Comparison of ENCODE assay signal across 22 cellular contexts in genomic region chr14:74622257-74622656, GRCh38. TPM values are rescaled to one million over a fixed set of nuclear protein-coding genes. Genes with fewer than 3 reads are reported as not detected.
DNase-seq lines count a peak whose midpoint lies in the region; ATAC-seq, FAIRE-seq and TF ChIP-seq lines count a peak whose summit lies in the region.
"Had no signal": no experiment of that assay in that cellular context is flagged by ENCODE, and none has a peak within 500 bp of the region (broad histone marks: within the 10 kb centered on the region; RNA-seq: fewer than 3 reads in every experiment).

No MANE protein-coding gene starts in this region.

- H3K4me1 ChIP-seq in cardiac muscle cell (ENCODE audit: low read depth) (peaks cover 8% of the 10 kb centered on the region), left ventricle myocardium inferior (peaks cover 45% of the 10 kb centered on the region), K562 (replicated peaks in 1 of 2; ENCODE audit: control insufficient read depth in 2 of 2, insufficient read depth in 2 of 2, low read length in 2 of 2) (peaks cover 21 to 24% of the 10 kb centered on the region in 2 experiments; a peak in 4 of 5 replicates), mesendoderm (ENCODE audit: control insufficient read depth, low read depth, low read length) (peaks cover 23% of the 10 kb centered on the region)

- no peak for TF ChIP-seq CTCF in cardiac muscle cell (IDR thresholded peaks at IDR 0.05; ENCODE audit: low read depth, low read length)
- no peak for TF ChIP-seq CTCF in left ventricle myocardium inferior (IDR thresholded peaks at IDR 0.05; ENCODE audit: borderline replicate concordance)
- no peak for TF ChIP-seq CTCF in K562 (IDR thresholded peaks at IDR 0.05 in 2 of 3, conservative IDR thresholded peaks at IDR 0.05 in 1 of 3; ENCODE audit: insufficient read depth in 2 of 3, low read depth in 1 of 3, low read length in 3 of 3)

- no peaks in the 10 kb centered on the region for H4K20me1 ChIP-seq in K562 (replicated peaks; ENCODE audit: control insufficient read depth, insufficient read depth, low read length)

- no peak overlapping the region for H3K9ac ChIP-seq in K562 (ENCODE audit: insufficient read depth in 1 of 2, low read depth in 2 of 2, low read length in 2 of 2)
- no peak overlapping the region for H3K9ac ChIP-seq in mesendoderm (ENCODE audit: low read length)

- no peak overlapping the region for H4K5ac ChIP-seq in mesendoderm (ENCODE audit: low read length)

- no peak overlapping the region for H3K27ac Mint-ChIP-seq in activated CD4-positive, alpha-beta T cell treated with anti-CD3 and anti-CD28 coated beads for 36 hours

- no peak overlapping the region for H2BK15ac ChIP-seq in mesendoderm (replicated peaks; ENCODE audit: low read depth)

- no peak overlapping the region for H3K18ac ChIP-seq in mesendoderm (ENCODE audit: low read length)

- H2AK5ac ChIP-seq in mesendoderm (ENCODE audit: low read length): peak overlapping the region; percentile 73

- no peak for TF ChIP-seq POLR2A in K562 (conservative IDR thresholded peaks at IDR 0.05)

- no peaks in the 10 kb centered on the region for H3K9me1 ChIP-seq in K562 (ENCODE audit: control insufficient read depth, insufficient read depth, low read length)

- peak overlapping the region; percentile 47 for H3K56ac ChIP-seq in mesendoderm (ENCODE audit: low read length)

- peaks cover 35% of the 10 kb centered on the region for H3K4me1 Mint-ChIP-seq in activated CD4-positive, alpha-beta T cell treated with anti-CD3 and anti-CD28 coated beads for 36 hours

- BruUV-seq in K562 (replicated peaks; lab: Mats Ljungman, UMichigan): no TSS peak

- H3K36me3 ChIP-seq in cardiac muscle cell: no peaks in the 10 kb centered on the region
- H3K36me3 ChIP-seq in left ventricle myocardium inferior: no peaks in the 10 kb centered on the region
- H3K36me3 ChIP-seq in K562 (ENCODE audit: control insufficient read depth, insufficient read depth, low read length): no peaks in the 10 kb centered on the region
- H3K36me3 ChIP-seq in mesendoderm (ENCODE audit: control insufficient read depth, insufficient read depth, low read length): no peaks in the 10 kb centered on the region
- H3K36me3 ChIP-seq: SJCRH30 had no signal

- H3K9me3 Mint-ChIP-seq in activated CD4-positive, alpha-beta T cell treated with anti-CD3 and anti-CD28 coated beads for 36 hours (ENCODE audit: low read depth): no peaks in the 10 kb centered on the region
- H3K9me3 Mint-ChIP-seq: CD8-positive, alpha-beta memory T cell had no signal

- no peak overlapping the region for H3K4me3 Mint-ChIP-seq in activated CD4-positive, alpha-beta T cell treated with anti-CD3 and anti-CD28 coated beads for 36 hours

- H3K9me3 ChIP-seq in cardiac muscle cell (ENCODE audit: low read depth) (no peaks in the 10 kb centered on the region), left ventricle myocardium inferior (replicated peaks) (no peaks in the 10 kb centered on the region), K562 (replicated peaks; ENCODE audit: control insufficient read depth, insufficient read depth, low read depth, low read length) (no peaks in the 10 kb centered on the region)
- H3K9me3 ChIP-seq: SJCRH30 had no signal

- H3K36me3 Mint-ChIP-seq in activated CD4-positive, alpha-beta T cell treated with anti-CD3 and anti-CD28 coated beads for 36 hours (ENCODE audit: low read depth): no peaks in the 10 kb centered on the region
- H3K36me3 Mint-ChIP-seq: CD8-positive, alpha-beta memory T cell had no signal

- H3K27ac ChIP-seq in cardiac muscle cell (peak overlapping the region; percentile 62), left ventricle myocardium inferior (replicated peaks) (no peak overlapping the region), K562 (ENCODE audit: extremely low read depth, low read depth, low read length) (no peak overlapping the region), mesendoderm (ENCODE audit: low read depth, low read length) (no peak overlapping the region)
- H3K27ac ChIP-seq: C4-2B, SJCRH30 had no signal

- no peak for TF ChIP-seq RAD21 in K562 (CRISPR knock-in tag; conservative IDR thresholded peaks at IDR 0.05 in 1 of 2, IDR thresholded peaks at IDR 0.05 in 1 of 2)

- DNase-seq in cardiac muscle cell (ENCODE audit: low read depth in 1 of 2, low spot score in 1 of 2): no peak
- DNase-seq in left ventricle myocardium inferior: no peak
- no peak for DNase-seq in K562 (ENCODE audit: extremely low read depth in 1 of 4, low spot score in 3 of 4)
- DNase-seq in mesendoderm: no peak
- DNase-seq in NCI-H510A (lab: John Stamatoyannopoulos, UW): no peak
- no peak for DNase-seq in activated CD4-positive, alpha-beta T cell treated with anti-CD3 and anti-CD28 coated beads for 36 hours
- DNase-seq: Calu3; CD8-positive, alpha-beta memory T cell; DMS153; KG1; NCI-H1092 treated with DMSO at 0.1 percent for 48 hours; NCI-H1436 treated with DMSO at 0.1 percent for 48 hours; NCI-H1930; NCI-H510A treated with DMSO at 0.1 percent for 48 hours; NCI-H748 treated with DMSO at 0.1 percent for 48 hours; SJCRH30 had no signal

- no peak overlapping the region for H3K4me2 ChIP-seq in K562 (ENCODE audit: insufficient read depth, low read length)
- no peak overlapping the region for H3K4me2 ChIP-seq in mesendoderm (ENCODE audit: low read length)

- H4K8ac ChIP-seq in mesendoderm (ENCODE audit: low read depth, low read length): no peak overlapping the region

- 13% methylated on average over 5 of the region's 5 CpGs for WGBS in K562 (ENCODE audit: insufficient coverage, low coverage, missing lambda C conversion rate)
- WGBS in mesendoderm (ENCODE audit: extremely low coverage, insufficient coverage, low lambda C conversion rate): no CpG with 5 or more reads among the region's 5 CpGs

- CTCF ChIA-PET in K562 (lab: Yijun Ruan, JAX; ENCODE audit: low intra/inter-chr PET ratio): no interaction called here
- CTCF ChIA-PET in activated CD4-positive, alpha-beta T cell treated with anti-CD3 and anti-CD28 coated beads for 36 hours (lab: Charles Lee): interaction anchor here (0.6 kb wide), 1 partner anchor 36 kb away, joined by 3 read pairs; no protein-coding TSS in a partner anchor

- intact Hi-C loops in left ventricle myocardium inferior (cut with micrococcal nuclease): no loop called here
- intact Hi-C loops in K562 (cut with micrococcal nuclease): no loop called here
- intact Hi-C loops in activated CD4-positive, alpha-beta T cell treated with anti-CD3 and anti-CD28 coated beads for 36 hours (cut with DNase I, micrococcal nuclease): no loop called here

- H3K79me2 ChIP-seq in K562 (ENCODE audit: control insufficient read depth, insufficient read depth, low read length) (no peaks in the 10 kb centered on the region), mesendoderm (ENCODE audit: control insufficient read depth, insufficient read depth, low read length) (no peaks in the 10 kb centered on the region)

- H2BK5ac ChIP-seq in mesendoderm (ENCODE audit: low read length): no peak overlapping the region

- H3K4ac ChIP-seq in mesendoderm (ENCODE audit: low read depth, low read length): no peak overlapping the region

- in situ Hi-C loops in K562 (cut with MboI): no loop called here

- no peak for FAIRE-seq in K562 (lab: Jason Lieb, UNC)
- FAIRE-seq: GM12892, GM18507, GM19239, H54 had no signal

- H3K4me3 ChIP-seq in cardiac muscle cell (no peak overlapping the region), left ventricle myocardium inferior (no peak overlapping the region), K562 (no peak overlapping the region), mesendoderm (ENCODE audit: low read length) (no peak overlapping the region)
- H3K4me3 ChIP-seq: SJCRH30 had no signal

- ATAC-seq in K562 (no peak), GM18873 (IDR thresholded peaks at IDR 0.05; ENCODE audit: low FRiP score, unreplicated experiment) (no peak)
- ATAC-seq in activated CD4-positive, alpha-beta T cell treated with anti-CD3 and anti-CD28 coated beads for 36 hours: no peak

- no peak for TF ChIP-seq EP300 in K562 (IDR thresholded peaks at IDR 0.05; ENCODE audit: low read length)

- no peak overlapping the region for H2AFZ ChIP-seq in K562 (ENCODE audit: low read depth, low read length)

- no peaks in the 10 kb centered on the region for H3K79me1 ChIP-seq in mesendoderm (ENCODE audit: low read length)

- H2BK120ac ChIP-seq in mesendoderm (ENCODE audit: low read depth, low read length): no peak overlapping the region

- H3K27me3 ChIP-seq in cardiac muscle cell (no peaks in the 10 kb centered on the region), left ventricle myocardium inferior (ENCODE audit: low read depth) (no peaks in the 10 kb centered on the region), K562 (ENCODE audit: control insufficient read depth in 2 of 2, insufficient read depth in 2 of 2, low read length in 2 of 2) (no peaks in the 10 kb centered on the region), mesendoderm (ENCODE audit: insufficient read depth, low read length, poor library complexity) (no peaks in the 10 kb centered on the region)
- H3K27me3 ChIP-seq: SJCRH30 had no signal

- POLR2A ChIA-PET in K562 (lab: Yijun Ruan, JAX): no interaction called here
- POLR2A ChIA-PET in activated CD4-positive, alpha-beta T cell treated with anti-CD3 and anti-CD28 coated beads for 36 hours (lab: Charles Lee): no interaction called here

- H3K27me3 Mint-ChIP-seq in activated CD4-positive, alpha-beta T cell treated with anti-CD3 and anti-CD28 coated beads for 36 hours: no peaks in the 10 kb centered on the region

- H3K23ac ChIP-seq in mesendoderm (ENCODE audit: low read length): no peak overlapping the region

RNA-seq across cellular contexts. Expression of gene LTBP2, which starts 10.2 kb away (rescaled TPM):
- total RNA-seq in cardiac muscle cell (4.4 and 5.4 TPM in 2 replicates), left ventricle myocardium inferior (26.5 TPM), K562 (2014; rRNA removed) (0.04 TPM in 1 of 2 replicates, not detected in the other), K562 (2014; rRNA removed; fragmentation: Illumina TruSeq; extraction: Trizol) (not detected in 2 replicates), K562 (2015; rRNA removed; fragmentation: Illumina TruSeq; extraction: Trizol) (not detected in 2 replicates), K562 (2021) (0.18 and 0.20 TPM in 2 replicates)
- polyA plus RNA-seq in cardiac muscle cell (1.5 and 2.0 TPM in 2 replicates), K562 (2011; rRNA removed) (0.03 and 0.07 TPM in 2 replicates), K562 (2014; fragmentation: Illumina TruSeq; extraction: Trizol) (0.01 TPM in 1 of 2 replicates, not detected in the other), K562 (2014; fragmentation: Nextera tagmentation; extraction: Ambion mirVana) (under 1 TPM; 0.03 to 0.04 TPM), K562 (2014; rRNA removed) (under 0.01 TPM in 1 of 2 replicates, not detected in the other)
- total RNA-seq in K562 (2011; cell fraction: chromatin; rRNA removed; ENCODE audit: low replicate concordance): 0.25 and 0.35 TPM in 2 replicates
- total RNA-seq in K562 (2011; cell fraction: nucleolus; rRNA removed): 0.66 and 0.83 TPM in 2 replicates
- total RNA-seq in K562 (2011; cell fraction: nucleoplasm; rRNA removed): 0.07 and 0.23 TPM in 2 replicates
- polyA plus RNA-seq in K562 (2011; cell fraction: cytosol; rRNA removed): 0.07 and 0.13 TPM in 2 replicates
- 0.34 and 0.46 TPM in 2 replicates for polyA plus RNA-seq in K562 (2011; cell fraction: nucleus; rRNA removed)
- 0.10 and 0.35 TPM in 2 replicates for polyA plus RNA-seq in K562 (2012)
- 0.04 and 0.06 TPM in 2 replicates for polyA minus RNA-seq in K562 (2011; rRNA and poly(A)+ RNA removed)
- not detected in 2 replicates for polyA minus RNA-seq in K562 (2011; cell fraction: cytosol; rRNA and poly(A)+ RNA removed)
- polyA minus RNA-seq in K562 (2011; cell fraction: nucleus; rRNA and poly(A)+ RNA removed): 0.44 and 0.54 TPM in 2 replicates
- polyA plus RNA-seq in mesendoderm (2013, experiment 1 of 2): 0.13 TPM
- polyA plus RNA-seq in mesendoderm (2013, experiment 2 of 2): 0.13 TPM
- total RNA-seq in activated CD4-positive, alpha-beta T cell treated with anti-CD3 and anti-CD28 coated beads for 36 hours: under 1 TPM; 0.04 to 0.37 TPM
